ENCODE assay signal across 1 cellular context in the genomic region with DNA sequence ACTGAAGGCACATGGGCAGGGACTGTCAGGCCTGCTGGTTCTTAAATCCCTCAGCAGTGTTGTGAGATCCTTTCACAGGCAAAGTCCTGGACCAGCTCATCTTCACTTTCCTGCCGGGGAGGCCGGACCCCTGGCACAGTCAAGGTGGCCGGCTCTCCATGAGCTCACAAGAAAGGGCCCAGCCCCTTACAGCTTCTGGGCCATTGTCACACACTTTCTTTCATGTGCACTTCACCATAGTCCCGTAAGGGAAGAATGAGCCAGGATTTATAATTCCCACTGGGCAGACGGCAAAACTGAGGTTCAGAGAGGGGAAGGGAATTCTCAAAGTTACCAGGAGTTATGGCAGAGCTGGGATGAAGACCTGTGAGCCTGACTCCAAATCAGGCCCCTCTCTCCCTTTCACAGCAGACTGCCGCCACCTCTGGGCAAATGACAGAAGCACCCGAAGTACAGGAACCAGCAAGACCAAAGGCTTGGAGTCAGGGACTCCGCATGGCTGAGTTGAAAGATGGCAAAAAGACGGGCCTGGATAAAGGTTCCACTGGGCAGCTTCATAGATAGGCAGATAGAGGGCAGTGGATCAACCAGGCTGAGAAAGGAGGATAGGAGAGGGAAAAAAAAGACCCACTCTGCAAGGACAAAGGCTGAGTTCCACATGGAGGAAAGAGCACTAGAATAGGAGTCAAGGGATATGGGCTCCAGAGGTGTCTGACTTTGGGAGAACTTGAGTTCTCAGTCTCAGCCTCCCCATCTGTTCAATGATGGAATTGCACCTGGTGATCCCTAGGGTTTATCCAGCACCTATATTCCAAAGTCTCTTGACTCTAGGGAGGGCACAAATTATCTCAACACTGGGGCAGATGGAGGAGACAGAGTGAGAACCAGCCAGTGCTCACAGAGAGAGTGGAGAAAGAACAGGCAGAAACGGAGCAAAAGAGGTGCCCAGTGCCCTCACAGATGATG.
A peak's percentile ranks its signal among the peaks of the same experiment; 100 is the strongest.
TF ChIP-seq lines count a peak whose summit lies in the region.

No MANE protein-coding gene starts in this region.

TF ChIP-seq in H1, 55 proteins besides CTCF, POLR2A, EP300 and RAD21:
- peak; percentile 50; the same call in 1 of the 2 replicates for TF ChIP-seq KDM1A (IDR thresholded peaks at IDR 0.05; ENCODE audit: borderline replicate concordance, low read length)
- TF ChIP-seq SAP30 (IDR thresholded peaks at IDR 0.05; ENCODE audit: insufficient read depth, insufficient replicate concordance, low read length) = no peak
